Comparison of ENCODE assay signal across 9 cellular contexts in genomic region chr5:40895440-40896425, GRCh38. TPM values are rescaled to one million over a fixed set of nuclear protein-coding genes. Genes with fewer than 3 reads are reported as not detected.
DNase-seq lines count a peak whose midpoint lies in the region; ATAC-seq and TF ChIP-seq lines count a peak whose summit lies in the region.
"Not testable (repeated sequence)": the region's sequence is repeated elsewhere in the genome, so short reads cannot be mapped to it uniquely, and the experiment has no call there.
"Had no signal": no experiment of that assay in that cellular context is flagged by ENCODE, and none has a peak within 500 bp of the region (broad histone marks: within the 10 kb centered on the region; RNA-seq: fewer than 3 reads in every experiment).

No MANE protein-coding gene starts in this region.

- not testable (repeated sequence) for H3K18ac ChIP-seq in neuronal stem cell (ENCODE audit: low read length)

- H2AK5ac ChIP-seq in neuronal stem cell (ENCODE audit: low read depth, low read length): peak overlapping the region; percentile 43

- not testable (repeated sequence) for H3K4me1 ChIP-seq in cardiac muscle cell (ENCODE audit: low read depth); liver (ENCODE audit: control insufficient read depth in 4 of 4, insufficient read depth in 4 of 4, low read length in 3 of 4); neuronal stem cell (ENCODE audit: control insufficient read depth in 2 of 2, insufficient read depth in 1 of 2, low read depth in 1 of 2, low read length in 2 of 2)

- peaks cover 23% of the 10 kb centered on the region for H3K4me1 Mint-ChIP-seq in WTC11

- H3K23ac ChIP-seq in neuronal stem cell (ENCODE audit: low read depth, low read length, poor library complexity): not testable (repeated sequence)

- not testable (repeated sequence) for H4K8ac ChIP-seq in neuronal stem cell (ENCODE audit: low read depth, low read length)

- TF ChIP-seq RAD21 in liver (IDR thresholded peaks at IDR 0.05): peak in 1 of 2 donors; percentile 11

- 45% methylated on average over 10 of the region's 10 CpGs for WGBS in liver
- WGBS in neuronal stem cell (ENCODE audit: extremely low coverage in 2 of 2, insufficient read length in 2 of 2, insufficient replicate concordance in 1 of 2), 2 donors: no CpG with 5 or more reads among the region's 10 CpGs

- not testable (repeated sequence) for H2BK120ac ChIP-seq in neuronal stem cell (ENCODE audit: low read depth, low read length)

- H2BK5ac ChIP-seq in neuronal stem cell (ENCODE audit: low read length): not testable (repeated sequence)

- DNase-seq in DMS53 (lab: John Stamatoyannopoulos, UW): peak; percentile 19
- peak; percentile 58 for DNase-seq in HT-29 (ENCODE audit: low spot score)
- DNase-seq in NCI-H748 (lab: John Stamatoyannopoulos, UW; ENCODE audit: unreplicated experiment): peak; percentile 58
- DNase-seq in WTC11 (ENCODE audit: low spot score): peak; percentile 71
- peak in 1 of 2 donors; percentile 22 for DNase-seq in cardiac muscle cell (ENCODE audit: low read depth in 1 of 2, low spot score in 1 of 2)
- DNase-seq in neuronal stem cell (ENCODE audit: low spot score): not testable (repeated sequence)

- peaks cover 23% of the 10 kb centered on the region for H3K9me3 Mint-ChIP-seq in WTC11

- H3K9me3 ChIP-seq in cardiac muscle cell (ENCODE audit: low read depth); liver (ENCODE audit: control insufficient read depth in 4 of 4, low read length in 3 of 4); neuronal stem cell (replicated peaks in 1 of 2; ENCODE audit: control insufficient read depth in 2 of 2, insufficient read depth in 1 of 2, low read depth in 1 of 2, low read length in 2 of 2): not testable (repeated sequence)

- POLR2A ChIA-PET in WTC11 (lab: Charles Lee): interaction anchor here (1.2 kb wide), 1 partner anchor 49 kb away, joined by 4 read pairs; no protein-coding TSS in a partner anchor

- H3K14ac ChIP-seq in neuronal stem cell (ENCODE audit: low read length): not testable (repeated sequence)

- peak overlapping the region; percentile 56 for H3K4me3 Mint-ChIP-seq in WTC11

- H3K79me1 ChIP-seq in neuronal stem cell (ENCODE audit: low read depth, low read length): not testable (repeated sequence)

- TF ChIP-seq CTCF in WTC11 (IDR thresholded peaks at IDR 0.05); cardiac muscle cell (IDR thresholded peaks at IDR 0.05; ENCODE audit: low read depth, low read length); liver (IDR thresholded peaks at IDR 0.05; ENCODE audit: low read depth, low read length, missing input control): not testable (repeated sequence)

- peak overlapping the region; percentile 80 for H3K27ac ChIP-seq in cardiac muscle cell
- not testable (repeated sequence) for H3K27ac ChIP-seq in liver (ENCODE audit: low read depth in 1 of 2, low read length in 2 of 2); neuronal stem cell (replicated peaks; ENCODE audit: low read length)

- H3K27me3 ChIP-seq in cardiac muscle cell; liver (ENCODE audit: control insufficient read depth in 4 of 4, insufficient read depth in 4 of 4, low read length in 3 of 4); neuronal stem cell (ENCODE audit: control insufficient read depth in 3 of 3, insufficient read depth in 3 of 3, low read depth in 1 of 3, low read length in 3 of 3): not testable (repeated sequence)

- not testable (repeated sequence) for H3K27me3 Mint-ChIP-seq in WTC11 (ENCODE audit: low read depth)

- not testable (repeated sequence) for H2BK12ac ChIP-seq in neuronal stem cell (ENCODE audit: low read length)

- not testable (repeated sequence) for H2BK15ac ChIP-seq in neuronal stem cell (ENCODE audit: low read length)

- 0 out of 2 replicates have a peak, but pooled peaks have one; percentile 16 for ATAC-seq in WTC11

- not testable (repeated sequence) for H3K27ac Mint-ChIP-seq in WTC11

- H2AFZ ChIP-seq in neuronal stem cell (ENCODE audit: low read length): peak overlapping the region; percentile 76

- not testable (repeated sequence) for H3K4me3 ChIP-seq in cardiac muscle cell; neuronal stem cell (ENCODE audit: low read length in 2 of 2)
- peak overlapping the region in 2 of 3 donors; percentile 12 to 16 for H3K4me3 ChIP-seq in liver (ENCODE audit: low read depth in 1 of 3, low read length in 3 of 3)

- H3K9ac ChIP-seq in liver (ENCODE audit: low read depth in 1 of 2, low read length in 2 of 2); neuronal stem cell (ENCODE audit: low read depth, low read length, poor library complexity): not testable (repeated sequence)

- H3K36me3 Mint-ChIP-seq in WTC11: not testable (repeated sequence)

- not testable (repeated sequence) for H4K91ac ChIP-seq in neuronal stem cell (ENCODE audit: low read depth, low read length, poor library complexity)

- not testable (repeated sequence) for H3K4ac ChIP-seq in neuronal stem cell (ENCODE audit: low read length)

- H3K4me2 ChIP-seq in neuronal stem cell (ENCODE audit: insufficient read depth, low read length, poor library complexity, severe bottlenecking): peak overlapping the region; percentile 14

- not testable (repeated sequence) for H3K36me3 ChIP-seq in cardiac muscle cell; liver (ENCODE audit: control insufficient read depth in 4 of 4, insufficient read depth in 3 of 4, low read depth in 1 of 4, low read length in 3 of 4); neuronal stem cell (replicated peaks in 1 of 2; ENCODE audit: control insufficient read depth in 2 of 2, insufficient read depth in 2 of 2, low read length in 2 of 2)

- CTCF ChIA-PET in WTC11 (lab: Charles Lee): interaction anchor here (0.6 to 2.5 kb wide), 4 partner anchors 9 to 394 kb away, joined by 3 to 28 read pairs (median 4); no protein-coding TSS in a partner anchor

TF ChIP-seq in WTC11, 78 proteins besides CTCF, POLR2A, EP300 and RAD21 (continues in another document):
- TF ChIP-seq ZNF281 (CRISPR knock-in tag; IDR thresholded peaks at IDR 0.05) (peak; percentile 79), FOXK1 (CRISPR knock-in tag; IDR thresholded peaks at IDR 0.05) (peak; percentile 88)

TF ChIP-seq in liver, 16 proteins besides CTCF, POLR2A, EP300 and RAD21:
- TF ChIP-seq HNF4A (conservative IDR thresholded peaks at IDR 0.05): peak in 1 of 2 donors; percentile 4
- peak; percentile 27 to 40 for TF ChIP-seq RXRA (IDR thresholded peaks at IDR 0.05)
- peak; percentile 68 for TF ChIP-seq SP1 (IDR thresholded peaks at IDR 0.05)
- TF ChIP-seq EGR1 (IDR thresholded peaks at IDR 0.05; ENCODE audit: low read depth in 2 of 2): peak in 1 of 2 donors; percentile 15
- TF ChIP-seq FOXA2 (IDR thresholded peaks at IDR 0.05): peak; percentile 24
- peak; percentile 85 for TF ChIP-seq YY1 (IDR thresholded peaks at IDR 0.05)

RNA-seq across cellular contexts. Expression of gene C7, which starts 13.6 kb away (rescaled TPM):
- total RNA-seq in HT-29 (2014; rRNA removed; shearing (Covaris generic)): 0.05 TPM in 1 of 2 replicates, not detected in the other
- 1.4 to 4.5 TPM (median 1.4 TPM) in 3 replicates for total RNA-seq in WTC11 (2021)
- total RNA-seq in cardiac muscle cell: 66.3 and 153 TPM in 2 replicates
- polyA plus RNA-seq in cardiac muscle cell: 64.0 and 97.9 TPM in 2 replicates
- total RNA-seq in liver: 100 to 1,000 TPM in 1 of 2 donors, 10 to 100 TPM in 1; 25.5 to 268 TPM
- 100 to 1,000 TPM in 1 of 2 donors, 10 to 100 TPM in 1; 64.9 to 155 TPM for polyA plus RNA-seq in liver
- not detected for polyA plus RNA-seq in neuronal stem cell (2013, experiment 1 of 2)
- not detected for polyA plus RNA-seq in neuronal stem cell (2013, experiment 2 of 2)
- total RNA-seq: CD4-positive, CD25-positive, alpha-beta regulatory T cell; LHCN-M2 had no signal
- polyA plus RNA-seq: CD4-positive, CD25-positive, alpha-beta regulatory T cell had no signal

RNA-seq across cellular contexts. Expression of gene CARD6, which starts 54.6 kb away (rescaled TPM):
- 1.2 and 1.3 TPM in 2 replicates for total RNA-seq in HT-29 (2014; rRNA removed; shearing (Covaris generic))
- total RNA-seq in WTC11 (2021) (0.24 to 0.44 TPM (median 0.34 TPM) in 3 replicates), cardiac muscle cell (0.11 and 0.12 TPM in 2 replicates), liver (1 to 10 TPM; 2.5 to 3.2 TPM)
- polyA plus RNA-seq in cardiac muscle cell (0.06 and 0.32 TPM in 2 replicates), liver (1 to 10 TPM; 1.6 to 1.7 TPM)
- polyA plus RNA-seq in neuronal stem cell (2013, experiment 1 of 2): 0.01 TPM
- polyA plus RNA-seq in neuronal stem cell (2013, experiment 2 of 2): not detected
